9 cellular contexts compared by ENCODE assay signal in genomic region chr15:90230071-90230494, GRCh38. TPM values are rescaled to one million over a fixed set of nuclear protein-coding genes. Genes with fewer than 3 reads are reported as not detected.
A peak's percentile ranks its signal among the peaks of the same experiment; 100 is the strongest.
DNase-seq lines count a peak whose midpoint lies in the region; ATAC-seq and TF ChIP-seq lines count a peak whose summit lies in the region.
"Had no signal": no experiment of that assay in that cellular context is flagged by ENCODE, and none has a peak within 500 bp of the region (broad histone marks: within the 10 kb centered on the region; RNA-seq: fewer than 3 reads in every experiment).

No MANE protein-coding gene starts in this region.

- H3K27ac Mint-ChIP-seq in activated naive CD8-positive, alpha-beta T cell treated with anti-CD3 and anti-CD28 coated beads for 36 hours: peak overlapping the region; percentile 88

- peak overlapping the region in 1 of 8 donors; percentile 99 for H3K4me3 ChIP-seq in spleen

- H3K27ac ChIP-seq in KOPT-K1 (ENCODE audit: low read depth, low read length, poor library complexity, severe bottlenecking) (peak overlapping the region; percentile 73), spleen (peak overlapping the region; percentile 74 to 99 (median 94))

- H3K36me3 ChIP-seq in KOPT-K1 (ENCODE audit: insufficient read depth, low read length): peaks cover 48% of the 10 kb centered on the region
- H3K36me3 ChIP-seq in spleen: peaks cover 9 to 68% (median 56%) of the 10 kb centered on the region in 6 donors

- ATAC-seq in HG02571 (IDR thresholded peaks at IDR 0.05; ENCODE audit: unreplicated experiment): no peak

- H3K9me3 ChIP-seq in KOPT-K1 (ENCODE audit: insufficient read depth, low read length, poor library complexity, severe bottlenecking) (no peaks in the 10 kb centered on the region), spleen (no peaks in the 10 kb centered on the region)

- H3K4me1 Mint-ChIP-seq in activated naive CD8-positive, alpha-beta T cell treated with anti-CD3 and anti-CD28 coated beads for 36 hours: peaks cover 27% of the 10 kb centered on the region

- H3K27me3 Mint-ChIP-seq in activated naive CD8-positive, alpha-beta T cell treated with anti-CD3 and anti-CD28 coated beads for 36 hours: no peaks in the 10 kb centered on the region

- peak overlapping the region; percentile 95 for H3K4me3 Mint-ChIP-seq in activated naive CD8-positive, alpha-beta T cell treated with anti-CD3 and anti-CD28 coated beads for 36 hours

- WGBS in spleen, 5 donors: 61 to 85% (median 74%) methylated on average over 7 to 12 of the region's 12 CpGs

- H3K27me3 ChIP-seq in spleen (replicated peaks in 1 of 7): no peaks in the 10 kb centered on the region

- H3K9me3 Mint-ChIP-seq in activated naive CD8-positive, alpha-beta T cell treated with anti-CD3 and anti-CD28 coated beads for 36 hours: no peaks in the 10 kb centered on the region

- H3K36me3 Mint-ChIP-seq in activated naive CD8-positive, alpha-beta T cell treated with anti-CD3 and anti-CD28 coated beads for 36 hours: peaks cover 26% of the 10 kb centered on the region

- TF ChIP-seq CTCF in spleen (IDR thresholded peaks at IDR 0.05 in 8 of 11, conservative IDR thresholded peaks at IDR 0.05 in 3 of 11): no peak

- no peak for TF ChIP-seq POLR2A in spleen (IDR thresholded peaks at IDR 0.05)

- DNase-seq in activated naive CD8-positive, alpha-beta T cell treated with anti-CD3 and anti-CD28 coated beads for 36 hours: no peak
- DNase-seq in hypothalamus (lab: John Stamatoyannopoulos, UW) (peak in 31 of 51 donors; percentile 8 to 75 (median 40)), spleen (no peak), UCSD-AML1 (lab: John Stamatoyannopoulos, UW; ENCODE audit: unreplicated experiment) (no peak), SIG-M5 treated with dmso at 0.1 percent for 504 hours (lab: John Stamatoyannopoulos, UW; ENCODE audit: unreplicated experiment) (no peak)
- DNase-seq: glutamatergic neuron had no signal

- intact Hi-C loops in spleen (cut with DNase I; ENCODE audit: low total_unique reads): no loop called here

- peaks cover 32 to 63% (median 52%) of the 10 kb centered on the region in 6 donors for H3K4me1 ChIP-seq in spleen

RNA-seq across cellular contexts. Expression of gene CIB1, which starts 3.7 kb away (rescaled TPM):
- total RNA-seq in activated naive CD8-positive, alpha-beta T cell treated with anti-CD3 and anti-CD28 coated beads for 36 hours: 100 to 1,000 TPM; 181 to 190 TPM
- total RNA-seq in spleen: 10 to 100 TPM; 31.7 to 83.2 (median 77.3) TPM
- 100 to 1,000 TPM; 166 to 247 (median 212) TPM for polyA plus RNA-seq in spleen

RNA-seq across cellular contexts. Expression of gene GDPGP1, which starts 3.9 kb away (rescaled TPM):
- total RNA-seq in activated naive CD8-positive, alpha-beta T cell treated with anti-CD3 and anti-CD28 coated beads for 36 hours: 10 to 100 TPM in 1 of 2 experiments, 1 to 10 TPM in 1; 8.3 to 11.8 TPM
- 10 to 100 TPM in 3 of 7 donors, 1 to 10 TPM in 4; 7.3 to 13.4 (median 9.9) TPM for total RNA-seq in spleen
- polyA plus RNA-seq in spleen: 1 to 10 TPM; 1.9 to 4.3 (median 3.2) TPM

RNA-seq across cellular contexts. Expression of gene TTLL13, which starts 19.3 kb away (rescaled TPM):
- total RNA-seq in activated naive CD8-positive, alpha-beta T cell treated with anti-CD3 and anti-CD28 coated beads for 36 hours: under 1 TPM; 0.41 to 0.54 TPM
- total RNA-seq in spleen: 1 to 10 TPM in 1 of 7 donors, under 1 TPM in 3, not detected in 3; 0.14 to 1.8 (median 0.35) TPM
- polyA plus RNA-seq in spleen: under 1 TPM; 0.03 to 0.17 (median 0.10) TPM
- total RNA-seq: LHCN-M2 had no signal

RNA-seq across cellular contexts. Expression of gene SEMA4B, which starts 29.0 kb away (rescaled TPM):
- 1 to 10 TPM; 3.0 to 4.1 TPM for total RNA-seq in activated naive CD8-positive, alpha-beta T cell treated with anti-CD3 and anti-CD28 coated beads for 36 hours
- total RNA-seq in spleen: 10 to 100 TPM; 57.7 to 90.0 (median 77.0) TPM
- 10 to 100 TPM; 16.4 to 25.0 (median 16.7) TPM for polyA plus RNA-seq in spleen

RNA-seq across cellular contexts. Expression of gene NGRN, which starts 35.4 kb away (rescaled TPM):
- total RNA-seq in activated naive CD8-positive, alpha-beta T cell treated with anti-CD3 and anti-CD28 coated beads for 36 hours: 10 to 100 TPM; 24.3 TPM
- total RNA-seq in spleen: 10 to 100 TPM; 45.3 to 52.6 (median 46.8) TPM
- 10 to 100 TPM; 27.2 to 53.2 (median 38.0) TPM for polyA plus RNA-seq in spleen

Comparison
In these comparisons a context has a peak if more than half of its experiments do, and no peak if none do; other contexts are left out.
1. DNase-seq: peak in hypothalamus (31 of 51); none in activated naive CD8-positive, alpha-beta T cell treated with anti-CD3 and anti-CD28 coated beads for 36 hours (single experiment), spleen (single experiment), UCSD-AML1 (single experiment) and SIG-M5 treated with dmso at 0.1 percent for 504 hours (single experiment).